ENCODE assay signal across 1 cellular context in genomic region chr5:61301820-61302563, GRCh38.
A peak's percentile ranks its signal among the peaks of the same experiment; 100 is the strongest.
TF ChIP-seq lines count a peak whose summit lies in the region.

No MANE protein-coding gene starts in this region.

TF ChIP-seq in HepG2, 621 proteins besides CTCF, POLR2A, EP300 and RAD21 (continued from another document and continues in another):
- TF ChIP-seq GFI1 (CRISPR knock-in tag; IDR thresholded peaks at IDR 0.05; ENCODE audit: borderline replicate concordance) (peak; percentile 73), AHDC1 (CRISPR knock-in tag; IDR thresholded peaks at IDR 0.05; ENCODE audit: borderline replicate concordance) (peak; percentile 80; the same call in 1 of the 2 replicates), SUZ12 (IDR thresholded peaks at IDR 0.05; ENCODE audit: low read depth, low read length) (no peak), FOSL1 (CRISPR knock-in tag; IDR thresholded peaks at IDR 0.05; ENCODE audit: borderline replicate concordance) (peak; percentile 82), MAFK (conservative IDR thresholded peaks at IDR 0.05 in 1 of 2, IDR thresholded peaks at IDR 0.05 in 1 of 2; ENCODE audit: low read length in 2 of 2) (peak; percentile 68 to 74), GZF1 (CRISPR knock-in tag; IDR thresholded peaks at IDR 0.05) (no peak), PHF21A (CRISPR knock-in tag; IDR thresholded peaks at IDR 0.05) (peak; percentile 91), ARID3A (IDR thresholded peaks at IDR 0.05; ENCODE audit: low read depth, low read length) (peak; percentile 53), PTBP1 (IDR thresholded peaks at IDR 0.05; ENCODE audit: low read depth, low read length, poor library complexity, severe bottlenecking) (no peak), ZNF18 (CRISPR knock-in tag; IDR thresholded peaks at IDR 0.05; ENCODE audit: insufficient replicate concordance) (no peak), ZNF546 (CRISPR knock-in tag; conservative IDR thresholded peaks at IDR 0.05) (no peak), ZFP90 (CRISPR knock-in tag; IDR thresholded peaks at IDR 0.05; ENCODE audit: borderline replicate concordance) (0 out of 2 replicates have a peak, but pooled peaks have one; percentile 43), ZNF672 (CRISPR knock-in tag; IDR thresholded peaks at IDR 0.05) (no peak), STAT6 (CRISPR knock-in tag; IDR thresholded peaks at IDR 0.05; ENCODE audit: borderline replicate concordance) (no peak), ZNF652 (CRISPR knock-in tag; IDR thresholded peaks at IDR 0.05; ENCODE audit: borderline replicate concordance, low read depth) (no peak; the same call in 1 of the 2 replicates), SALL2 (CRISPR knock-in tag; IDR thresholded peaks at IDR 0.05) (peak; percentile 74; the same call in 1 of the 2 replicates), ZNF841 (CRISPR knock-in tag; IDR thresholded peaks at IDR 0.05; ENCODE audit: borderline replicate concordance) (no peak), SNAPC4 (CRISPR knock-in tag; IDR thresholded peaks at IDR 0.05) (no peak), CERS6 (CRISPR knock-in tag; IDR thresholded peaks at IDR 0.05) (no peak), FOXJ3 (CRISPR knock-in tag; IDR thresholded peaks at IDR 0.05; ENCODE audit: borderline replicate concordance) (no peak; the same call in 1 of the 2 replicates), RELA (CRISPR knock-in tag; IDR thresholded peaks at IDR 0.05) (no peak), ZNF775 (CRISPR knock-in tag; IDR thresholded peaks at IDR 0.05; ENCODE audit: borderline replicate concordance) (no peak), KAT7 (CRISPR knock-in tag; IDR thresholded peaks at IDR 0.05; ENCODE audit: borderline replicate concordance) (no peak), ZBTB26 (CRISPR knock-in tag; IDR thresholded peaks at IDR 0.05; ENCODE audit: borderline replicate concordance) (0 out of 2 replicates have a peak, but pooled peaks have one; percentile 29), ZNF414 (CRISPR knock-in tag; IDR thresholded peaks at IDR 0.05) (0 out of 2 replicates have a peak, but pooled peaks have one; percentile 69)
- TF ChIP-seq, protein P1, sequence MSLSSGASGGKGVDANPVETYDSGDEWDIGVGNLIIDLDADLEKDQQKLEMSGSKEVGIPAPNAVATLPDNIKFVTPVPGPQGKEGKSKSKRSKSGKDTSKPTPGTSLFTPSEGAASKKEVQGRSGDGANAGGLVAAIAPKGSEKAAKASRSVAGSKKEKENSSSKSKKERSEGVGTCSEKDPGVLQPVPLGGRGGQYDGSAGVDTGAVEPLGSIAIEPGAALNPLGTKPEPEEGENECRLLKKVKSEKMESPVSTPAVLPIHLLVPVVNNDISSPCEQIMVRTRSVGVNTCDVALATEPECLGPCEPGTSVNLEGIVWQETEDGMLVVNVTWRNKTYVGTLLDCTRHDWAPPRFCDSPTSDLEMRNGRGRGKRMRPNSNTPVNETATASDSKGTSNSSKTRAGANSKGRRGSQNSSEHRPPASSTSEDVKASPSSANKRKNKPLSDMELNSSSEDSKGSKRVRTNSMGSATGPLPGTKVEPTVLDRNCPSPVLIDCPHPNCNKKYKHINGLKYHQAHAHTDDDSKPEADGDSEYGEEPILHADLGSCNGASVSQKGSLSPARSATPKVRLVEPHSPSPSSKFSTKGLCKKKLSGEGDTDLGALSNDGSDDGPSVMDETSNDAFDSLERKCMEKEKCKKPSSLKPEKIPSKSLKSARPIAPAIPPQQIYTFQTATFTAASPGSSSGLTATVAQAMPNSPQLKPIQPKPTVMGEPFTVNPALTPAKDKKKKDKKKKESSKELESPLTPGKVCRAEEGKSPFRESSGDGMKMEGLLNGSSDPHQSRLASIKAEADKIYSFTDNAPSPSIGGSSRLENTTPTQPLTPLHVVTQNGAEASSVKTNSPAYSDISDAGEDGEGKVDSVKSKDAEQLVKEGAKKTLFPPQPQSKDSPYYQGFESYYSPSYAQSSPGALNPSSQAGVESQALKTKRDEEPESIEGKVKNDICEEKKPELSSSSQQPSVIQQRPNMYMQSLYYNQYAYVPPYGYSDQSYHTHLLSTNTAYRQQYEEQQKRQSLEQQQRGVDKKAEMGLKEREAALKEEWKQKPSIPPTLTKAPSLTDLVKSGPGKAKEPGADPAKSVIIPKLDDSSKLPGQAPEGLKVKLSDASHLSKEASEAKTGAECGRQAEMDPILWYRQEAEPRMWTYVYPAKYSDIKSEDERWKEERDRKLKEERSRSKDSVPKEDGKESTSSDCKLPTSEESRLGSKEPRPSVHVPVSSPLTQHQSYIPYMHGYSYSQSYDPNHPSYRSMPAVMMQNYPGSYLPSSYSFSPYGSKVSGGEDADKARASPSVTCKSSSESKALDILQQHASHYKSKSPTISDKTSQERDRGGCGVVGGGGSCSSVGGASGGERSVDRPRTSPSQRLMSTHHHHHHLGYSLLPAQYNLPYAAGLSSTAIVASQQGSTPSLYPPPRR (CRISPR knock-in tag; IDR thresholded peaks at IDR 0.05; ENCODE audit: borderline replicate concordance), result peak; percentile 62; the same call in 1 of the 2 replicates
